ENCODE assay signal across 10 cellular contexts in the genomic region with DNA sequence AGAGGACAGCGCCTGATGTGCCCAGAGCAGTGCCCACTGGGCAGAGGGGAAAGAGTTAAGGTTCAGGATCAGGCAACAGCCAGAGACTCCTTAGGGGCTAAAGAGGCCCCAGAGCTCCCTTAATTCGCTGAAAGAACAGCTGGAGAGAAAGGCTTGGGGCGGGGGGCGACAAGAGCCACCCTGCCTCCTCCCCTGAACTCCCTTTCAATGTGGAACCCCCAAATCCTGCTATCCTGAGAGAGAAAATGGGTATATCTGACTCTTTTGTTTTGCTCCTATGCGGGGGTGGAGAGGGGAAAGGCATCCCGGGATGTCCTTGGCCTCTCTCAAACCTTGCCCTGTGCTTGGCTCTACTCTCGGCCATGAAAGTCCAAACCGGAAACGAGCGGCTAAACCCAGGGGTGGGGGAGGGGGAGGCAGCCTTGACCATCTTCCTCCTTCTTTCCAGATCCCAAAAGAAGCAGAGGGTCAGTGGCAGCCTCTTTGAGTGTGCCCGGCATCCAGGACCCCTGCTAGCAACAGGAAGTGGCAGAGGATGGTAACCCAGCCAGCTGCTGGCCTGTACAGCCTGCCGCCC. TPM values are rescaled to one million over a fixed set of nuclear protein-coding genes. Genes with fewer than 3 reads are reported as not detected.
DNase-seq lines count a peak whose midpoint lies in the region; ATAC-seq and TF ChIP-seq lines count a peak whose summit lies in the region.
"Had no signal": no experiment of that assay in that cellular context is flagged by ENCODE, and none has a peak within 500 bp of the region (broad histone marks: within the 10 kb centered on the region; RNA-seq: fewer than 3 reads in every experiment).

No MANE protein-coding gene starts in this region.

- no peak for TF ChIP-seq POLR2A in breast epithelium (IDR thresholded peaks at IDR 0.05)

- POLR2A ChIA-PET in MCF 10A (lab: Yijun Ruan, JAX): interaction anchor here (0.6 kb wide), 1 partner anchor 109 kb away, joined by 3 read pairs; no protein-coding TSS in a partner anchor

- H3K9me3 Mint-ChIP-seq in MCF 10A (ENCODE audit: unreplicated experiment): no peaks in the 10 kb centered on the region
- H3K9me3 Mint-ChIP-seq in neural progenitor cell: no peaks in the 10 kb centered on the region

- CTCF ChIA-PET in MCF 10A (lab: Yijun Ruan, JAX): interaction anchor here (1.0 to 1.4 kb wide), 3 partner anchors 11 to 81 kb away, joined by 3 to 6 read pairs (median 3); a partner anchor contains a TSS

- H3K4me2 ChIP-seq in neural progenitor cell: peak overlapping the region; percentile 35

- no peak for ATAC-seq in aorta (ENCODE audit: low FRiP score)

- no peak overlapping the region for H3K27ac Mint-ChIP-seq in MCF 10A (ENCODE audit: low read depth, unreplicated experiment)
- H3K27ac Mint-ChIP-seq in neural progenitor cell: peak overlapping the region; percentile 79

- peaks cover 18 to 22% of the 10 kb centered on the region in 2 donors for H3K4me1 ChIP-seq in breast epithelium
- H3K4me1 ChIP-seq in neural progenitor cell: peaks cover 26% of the 10 kb centered on the region
- no peaks in the 10 kb centered on the region for H3K4me1 ChIP-seq in aorta (ENCODE audit: control insufficient read depth in 1 of 2, insufficient read depth in 2 of 2, low read length in 2 of 2)
- H3K4me1 ChIP-seq in BE2C: no peaks in the 10 kb centered on the region

- peak overlapping the region; percentile 19 to 61 (median 32) for H3K4me3 ChIP-seq in breast epithelium
- H3K4me3 ChIP-seq in neural progenitor cell: no peak overlapping the region
- H3K4me3 ChIP-seq in aorta (ENCODE audit: low read length in 2 of 2): no peak overlapping the region
- H3K4me3 ChIP-seq in BE2C (ENCODE audit: low read depth, low read length): no peak overlapping the region

- peaks cover 62% of the 10 kb centered on the region for H4K20me1 ChIP-seq in neural progenitor cell (ENCODE audit: low read depth)

- H3K36me3 Mint-ChIP-seq in MCF 10A (ENCODE audit: insufficient read depth, unreplicated experiment) (peaks cover 9% of the 10 kb centered on the region), neural progenitor cell (no peaks in the 10 kb centered on the region)

- H3K4me1 Mint-ChIP-seq in MCF 10A (ENCODE audit: insufficient read depth, unreplicated experiment) (peaks cover 7% of the 10 kb centered on the region), neural progenitor cell (peaks cover 32% of the 10 kb centered on the region)

- intact Hi-C loops in breast epithelium (cut with DNase I; ENCODE audit: low total_unique reads): no loop called here
- intact Hi-C loops in MCF 10A (cut with micrococcal nuclease): no loop called here
- intact Hi-C loops in aorta (cut with DNase I): no loop called here

- H3K9me3 ChIP-seq in breast epithelium (no peaks in the 10 kb centered on the region), neural progenitor cell (ENCODE audit: low read depth) (no peaks in the 10 kb centered on the region), aorta (ENCODE audit: control insufficient read depth, low read length) (no peaks in the 10 kb centered on the region), BE2C (no peaks in the 10 kb centered on the region)

- H3K27me3 Mint-ChIP-seq in MCF 10A (ENCODE audit: insufficient read depth, unreplicated experiment): no peaks in the 10 kb centered on the region
- H3K27me3 Mint-ChIP-seq in neural progenitor cell (ENCODE audit: insufficient read depth, low read depth): peaks cover 7% of the 10 kb centered on the region

- DNase-seq in breast epithelium (ENCODE audit: low spot score in 2 of 2): no peak
- no peak for DNase-seq in MCF 10A (ENCODE audit: unreplicated experiment)
- peak; percentile 19 for DNase-seq in fibroblast of peridontal ligament (ENCODE audit: extremely low read depth)
- DNase-seq in neural progenitor cell (ENCODE audit: low spot score): no peak
- DNase-seq in aorta: peak; percentile 70 to 82
- DNase-seq in NCI-H446 treated with DMSO at 0.1 percent for 48 hours (lab: John Stamatoyannopoulos, UW): no peak
- DNase-seq in NCI-H1436 treated with DMSO at 0.1 percent for 48 hours (lab: John Stamatoyannopoulos, UW): no peak
- DNase-seq in BE2C: no peak
- DNase-seq: RPMI8226 had no signal

- no TSS peak for BruUV-seq in MCF 10A (replicated peaks; lab: Mats Ljungman, UMichigan)

- H3F3A ChIP-seq in neural progenitor cell (ENCODE audit: low read depth): peaks cover 9% of the 10 kb centered on the region

- H3K27ac ChIP-seq in breast epithelium: peak overlapping the region; percentile 85 to 93
- no peak overlapping the region for H3K27ac ChIP-seq in neural progenitor cell
- peak overlapping the region; percentile 61 to 87 for H3K27ac ChIP-seq in aorta (ENCODE audit: low read depth in 1 of 2, low read length in 2 of 2)

- peaks cover 20% of the 10 kb centered on the region for H3K79me2 ChIP-seq in neural progenitor cell (ENCODE audit: low read depth)

- 18 to 21% methylated on average over 12 of the region's 12 CpGs for WGBS in aorta, 2 donors

- TF ChIP-seq CTCF in breast epithelium (IDR thresholded peaks at IDR 0.05) (no peak), MCF 10A (IDR thresholded peaks at IDR 0.05; ENCODE audit: unreplicated experiment) (no peak), neural progenitor cell (IDR thresholded peaks at IDR 0.05) (no peak), BE2C (IDR thresholded peaks at IDR 0.05; ENCODE audit: low read depth, low read length) (no peak)

- no peak overlapping the region for H2AFZ ChIP-seq in neural progenitor cell (replicated peaks)

- H3K9ac ChIP-seq in neural progenitor cell: no peak overlapping the region

- no peaks in the 10 kb centered on the region for H3K36me3 ChIP-seq in breast epithelium
- H3K36me3 ChIP-seq in neural progenitor cell: no peaks in the 10 kb centered on the region
- no peaks in the 10 kb centered on the region for H3K36me3 ChIP-seq in aorta (ENCODE audit: control insufficient read depth in 1 of 2, insufficient read depth in 2 of 2, low read length in 1 of 2)
- H3K36me3 ChIP-seq in BE2C: no peaks in the 10 kb centered on the region

- no peak overlapping the region for H3K4me3 Mint-ChIP-seq in MCF 10A (ENCODE audit: unreplicated experiment)
- H3K4me3 Mint-ChIP-seq in neural progenitor cell: peak overlapping the region; percentile 64

- H3K27me3 ChIP-seq in breast epithelium (no peaks in the 10 kb centered on the region), neural progenitor cell (no peaks in the 10 kb centered on the region), aorta (ENCODE audit: control insufficient read depth in 1 of 2, insufficient read depth in 2 of 2, low read length in 1 of 2) (no peaks in the 10 kb centered on the region), BE2C (no peaks in the 10 kb centered on the region)

RNA-seq across cellular contexts. Expression of a gene that starts 4.7 kb away (rescaled TPM):
- total RNA-seq in breast epithelium (10 to 100 TPM; 27.2 to 44.8 (median 35.4) TPM), MCF 10A (2022) (44.7 and 49.8 TPM in 2 replicates), neural progenitor cell (ENCODE audit: low replicate concordance) (22.2 and 31.8 TPM in 2 replicates), aorta (100 to 1,000 TPM; 123 to 125 TPM)
- polyA plus RNA-seq in aorta: 10 to 100 TPM; 53.7 to 56.3 TPM
- polyA plus RNA-seq in BE2C (2012; ENCODE audit: insufficient read depth, insufficient read length, low read depth): 27.4 TPM

RNA-seq across cellular contexts. Expression of a gene that starts 22.3 kb away (rescaled TPM):
- total RNA-seq in breast epithelium (10 to 100 TPM; 10.8 to 15.4 (median 14.2) TPM), MCF 10A (2022) (12.9 and 19.8 TPM in 2 replicates), neural progenitor cell (ENCODE audit: low replicate concordance) (22.1 and 53.0 TPM in 2 replicates), aorta (10 to 100 TPM; 28.1 to 32.9 TPM)
- polyA plus RNA-seq in aorta: 10 to 100 TPM; 27.4 to 28.4 TPM
- polyA plus RNA-seq in BE2C (2012; ENCODE audit: insufficient read depth, insufficient read length, low read depth): 76.0 TPM

RNA-seq across cellular contexts. Expression of a gene that starts 23.5 kb away (rescaled TPM):
- total RNA-seq in breast epithelium: 1 to 10 TPM in 2 of 3 donors, under 1 TPM in 1; 0.66 to 1.6 (median 1.2) TPM
- total RNA-seq in MCF 10A (2022): 6.5 and 7.0 TPM in 2 replicates
- 16.4 and 38.8 TPM in 2 replicates for total RNA-seq in neural progenitor cell (ENCODE audit: low replicate concordance)
- 1 to 10 TPM; 1.4 to 2.0 TPM for total RNA-seq in aorta
- polyA plus RNA-seq in aorta: 1 to 10 TPM in 1 of 2 donors, under 1 TPM in 1; 0.49 to 1.3 TPM
- 3.3 TPM for polyA plus RNA-seq in BE2C (2012; ENCODE audit: insufficient read depth, insufficient read length, low read depth)

RNA-seq across cellular contexts. Expression of a gene that starts 27.3 kb away (rescaled TPM):
- total RNA-seq in breast epithelium (not detected), MCF 10A (2022) (not detected in 2 replicates), neural progenitor cell (ENCODE audit: low replicate concordance) (not detected in 2 replicates), aorta (not detected)
- not detected for polyA plus RNA-seq in aorta
- polyA plus RNA-seq in BE2C (2012; ENCODE audit: insufficient read depth, insufficient read length, low read depth): not detected
- total RNA-seq: lung microvascular endothelial cell had no signal

RNA-seq across cellular contexts. Expression of a gene that starts 40.3 kb away (rescaled TPM):
- 1 to 10 TPM; 4.6 to 6.4 (median 5.0) TPM for total RNA-seq in breast epithelium
- total RNA-seq in MCF 10A (2022): 0.32 and 0.54 TPM in 2 replicates
- 0.68 TPM in 1 of 2 replicates, not detected in the other for total RNA-seq in neural progenitor cell (ENCODE audit: low replicate concordance)
- total RNA-seq in aorta: 1 to 10 TPM; 1.2 to 2.2 TPM
- 1 to 10 TPM; 4.7 to 6.6 TPM for polyA plus RNA-seq in aorta
- 10.5 TPM for polyA plus RNA-seq in BE2C (2012; ENCODE audit: insufficient read depth, insufficient read length, low read depth)
- total RNA-seq: lung microvascular endothelial cell had no signal

Comparison
In these comparisons a context has a peak if more than half of its experiments do, and no peak if none do; other contexts are left out.
1. DNase-seq: peak in fibroblast of peridontal ligament (single experiment) and aorta (2 of 2); none in breast epithelium (0 of 2), MCF 10A (single experiment), neural progenitor cell (single experiment), NCI-H446 treated with DMSO at 0.1 percent for 48 hours (single experiment), NCI-H1436 treated with DMSO at 0.1 percent for 48 hours (single experiment) and BE2C (single experiment).
2. H3K4me3 ChIP-seq: peak in breast epithelium (3 of 3); none in neural progenitor cell (single experiment), aorta (0 of 2) and BE2C (single experiment).